In the genomic region with DNA sequence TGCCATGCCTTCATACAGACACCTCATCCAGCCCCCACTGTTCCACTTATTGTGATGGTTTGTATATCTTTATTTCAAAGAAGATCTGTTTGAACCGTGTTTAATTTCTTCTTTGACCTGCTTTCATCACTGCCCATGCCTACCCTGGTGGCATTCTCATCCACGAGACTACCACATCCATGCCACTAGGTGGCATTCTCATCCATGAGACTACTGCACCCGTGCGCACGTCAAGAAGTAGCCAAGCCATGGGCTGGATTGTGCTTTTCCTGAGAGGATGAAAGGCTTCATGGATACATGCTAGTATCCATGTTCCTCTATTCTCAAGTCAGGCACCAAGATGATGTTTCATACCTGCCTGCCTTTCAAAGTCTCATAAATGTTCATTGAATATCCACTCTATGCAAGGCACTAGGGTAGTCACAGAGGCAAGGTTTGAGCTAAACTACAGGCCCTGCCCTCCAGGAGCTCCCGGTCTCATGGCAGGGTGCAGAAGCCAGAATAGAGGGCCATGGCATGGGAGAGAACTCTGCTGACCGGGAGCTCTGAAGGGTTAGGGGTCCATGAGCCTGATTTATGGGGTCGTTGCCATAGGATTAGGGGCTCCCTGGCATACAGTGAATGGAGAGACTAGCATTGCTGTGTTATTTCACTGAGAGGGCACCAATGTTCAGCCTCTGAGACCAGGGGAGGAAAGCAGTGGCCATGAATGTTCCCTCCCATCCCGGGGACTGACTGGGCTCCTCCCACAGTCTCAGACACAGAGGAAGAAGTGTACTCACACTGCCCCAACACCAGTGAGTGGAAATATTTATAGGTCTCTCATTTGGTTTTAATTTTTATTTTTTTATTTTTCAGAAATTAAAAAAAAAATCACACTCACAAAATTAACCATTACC, we compare ENCODE assay signal across 8 cellular contexts. TPM values are rescaled to one million over a fixed set of nuclear protein-coding genes. Genes with fewer than 3 reads are reported as not detected.
DNase-seq lines count a peak whose midpoint lies in the region; ATAC-seq and TF ChIP-seq lines count a peak whose summit lies in the region.

No MANE protein-coding gene starts in this region.

- H3K4me3 ChIP-seq in H7 (ENCODE audit: insufficient read depth, low read depth, low read length) = no peak overlapping the region
- H3K4me3 ChIP-seq in foreskin fibroblast (ENCODE audit: low read depth in 1 of 2, low read length in 2 of 2) = no peak overlapping the region
- no peak overlapping the region for H3K4me3 ChIP-seq in ovary
- no peak overlapping the region for H3K4me3 ChIP-seq in vagina

- WGBS in ovary, 3 donors = 26 to 30% (median 29%) methylated on average over 9 of the region's 9 CpGs

- H3K36me3 Mint-ChIP-seq in activated CD8-positive, alpha-beta T cell treated with anti-CD3 and anti-CD28 coated beads for 36 hours (ENCODE audit: low read depth) = peaks cover 7% of the 10 kb centered on the region

- POLR2A ChIA-PET in activated CD8-positive, alpha-beta T cell treated with anti-CD3 and anti-CD28 coated beads for 36 hours (lab: Charles Lee) = no interaction called here

- no peak overlapping the region for H3K27ac ChIP-seq in ovary
- H3K27ac ChIP-seq in vagina = no peak overlapping the region

- peak; percentile 74 for ATAC-seq in activated CD8-positive, alpha-beta T cell treated with anti-CD3 and anti-CD28 coated beads for 36 hours

- no peaks in the 10 kb centered on the region for H3K27me3 Mint-ChIP-seq in activated CD8-positive, alpha-beta T cell treated with anti-CD3 and anti-CD28 coated beads for 36 hours

- peaks cover 5% of the 10 kb centered on the region for H3K4me1 Mint-ChIP-seq in activated CD8-positive, alpha-beta T cell treated with anti-CD3 and anti-CD28 coated beads for 36 hours (ENCODE audit: low read depth)

- H3K27me3 ChIP-seq in H7 (ENCODE audit: control insufficient read depth, insufficient read depth, low read length) = no peaks in the 10 kb centered on the region
- peaks cover 3% of the 10 kb centered on the region for H3K27me3 ChIP-seq in ovary
- no peaks in the 10 kb centered on the region for H3K27me3 ChIP-seq in vagina

- H3K36me3 ChIP-seq in H7 (replicated peaks; ENCODE audit: control insufficient read depth, insufficient read depth, low read length) = peaks cover 1% of the 10 kb centered on the region
- H3K36me3 ChIP-seq in ovary = no peaks in the 10 kb centered on the region
- no peaks in the 10 kb centered on the region for H3K36me3 ChIP-seq in vagina

- CTCF ChIA-PET in activated CD8-positive, alpha-beta T cell treated with anti-CD3 and anti-CD28 coated beads for 36 hours (lab: Charles Lee) = no interaction called here

- H3K4me3 Mint-ChIP-seq in activated CD8-positive, alpha-beta T cell treated with anti-CD3 and anti-CD28 coated beads for 36 hours = no peak overlapping the region

- peak; percentile 32 for TF ChIP-seq CTCF in activated CD8-positive, alpha-beta T cell treated with anti-CD3 and anti-CD28 coated beads for 36 hours (IDR thresholded peaks at IDR 0.05)
- TF ChIP-seq CTCF in foreskin fibroblast (IDR thresholded peaks at IDR 0.05; ENCODE audit: low read depth, low read length) (peak; percentile 60), ovary (IDR thresholded peaks at IDR 0.05) (peak in 2 of 3 donors; percentile 49 to 59), vagina (IDR thresholded peaks at IDR 0.05) (peak in 1 of 3 experiments; percentile 59)

- H3K9me3 ChIP-seq in ovary = no peaks in the 10 kb centered on the region
- H3K9me3 ChIP-seq in vagina = no peaks in the 10 kb centered on the region

- H3K9me3 Mint-ChIP-seq in activated CD8-positive, alpha-beta T cell treated with anti-CD3 and anti-CD28 coated beads for 36 hours = no peaks in the 10 kb centered on the region

- TF ChIP-seq POLR2A in ovary (IDR thresholded peaks at IDR 0.05) (no peak), vagina (IDR thresholded peaks at IDR 0.05) (no peak)

- intact Hi-C loops in activated CD8-positive, alpha-beta T cell treated with anti-CD3 and anti-CD28 coated beads for 36 hours (cut with micrococcal nuclease) = loop anchor here (10.0 kb wide), 2 partner anchors 392 to 522 kb away; no protein-coding TSS in a partner anchor
- intact Hi-C loops in ovary (cut with DNase I) = loop anchor here in 1 of 4 donors (10.0 kb wide), 2 partner anchors 402 to 722 kb away; partner anchors contain the start of gene MAMLD1
- intact Hi-C loops in vagina (cut with DNase I) = no loop called here

- H3K27ac Mint-ChIP-seq in activated CD8-positive, alpha-beta T cell treated with anti-CD3 and anti-CD28 coated beads for 36 hours = no peak overlapping the region

- DNase-seq in activated T-cell treated with anti-CD3 and anti-CD28 coated beads for 24 hours (ENCODE audit: low read depth) (peak; percentile 7), H7 (peak; percentile 44), NCI-H2029 (lab: John Stamatoyannopoulos, UW) (peak; percentile 9), foreskin fibroblast (peak; percentile 41 to 81), ovary (peak; percentile 35 to 60 (median 53)), vagina (ENCODE audit: extremely low spot score in 2 of 2) (no peak)
- DNase-seq in activated T-cell treated with anti-CD3 and anti-CD28 coated beads, Interleukin-2, amount 50 U/mL, for 1 hour = no peak
- peak; percentile 43 for DNase-seq in activated CD8-positive, alpha-beta T cell treated with anti-CD3 and anti-CD28 coated beads for 36 hours

- no peak for TF ChIP-seq EP300 in ovary (IDR thresholded peaks at IDR 0.05)

- H3K4me1 ChIP-seq in ovary (ENCODE audit: insufficient read depth) (no peaks in the 10 kb centered on the region), vagina (no peaks in the 10 kb centered on the region)

RNA-seq across cellular contexts. Expression of gene EOLA2, which starts 24.8 kb away (rescaled TPM):
- total RNA-seq in H7 (2014; rRNA removed; shearing (Covaris generic)) = 43.6 and 58.8 TPM in 2 replicates
- total RNA-seq in activated CD8-positive, alpha-beta T cell treated with anti-CD3 and anti-CD28 coated beads for 36 hours = 10 to 100 TPM; 23.2 to 25.8 TPM
- 10 to 100 TPM; 23.0 to 37.9 (median 32.5) TPM for total RNA-seq in ovary
- polyA plus RNA-seq in ovary = 10 to 100 TPM; 16.4 to 23.7 TPM
- total RNA-seq in vagina = 15.5 TPM

RNA-seq across cellular contexts. Expression of gene HSFX4, which starts 33.7 kb away (rescaled TPM):
- not detected in 2 replicates for total RNA-seq in H7 (2014; rRNA removed; shearing (Covaris generic))
- total RNA-seq in activated CD8-positive, alpha-beta T cell treated with anti-CD3 and anti-CD28 coated beads for 36 hours = not detected
- total RNA-seq in ovary (not detected), vagina (not detected)
- not detected for polyA plus RNA-seq in ovary

Comparison
In these comparisons a context has a peak if more than half of its experiments do, and no peak if none do; other contexts are left out.
1. DNase-seq: peak in activated T-cell treated with anti-CD3 and anti-CD28 coated beads for 24 hours (single experiment), H7 (single experiment), NCI-H2029 (single experiment), activated CD8-positive, alpha-beta T cell treated with anti-CD3 and anti-CD28 coated beads for 36 hours (single experiment), foreskin fibroblast (2 of 2) and ovary (5 of 5); none in activated T-cell treated with anti-CD3 and anti-CD28 coated beads, Interleukin-2, amount 50 U/mL, for 1 hour (single experiment) and vagina (0 of 2).